In the genomic region with DNA sequence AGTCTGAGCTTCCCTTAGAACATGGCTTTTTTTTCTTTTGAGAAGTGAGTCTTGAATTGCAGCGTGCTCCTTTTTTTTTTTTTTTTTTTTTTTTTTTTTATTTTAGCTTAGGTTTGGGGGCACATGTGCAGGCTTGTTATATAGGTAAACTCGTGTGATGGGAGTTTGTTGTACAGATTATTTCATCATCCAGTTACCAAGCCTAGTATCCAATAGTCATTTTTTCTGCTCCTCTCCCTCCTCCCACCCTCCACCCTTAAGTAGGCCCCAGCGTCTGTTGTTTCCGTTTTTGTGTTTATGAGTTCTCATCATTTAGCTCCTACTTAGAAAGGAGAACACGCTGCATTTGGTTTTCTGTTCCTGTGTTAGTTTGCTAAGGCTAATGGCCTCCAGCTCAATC, we compare ENCODE assay signal across 27 cellular contexts.
DNase-seq lines count a peak whose midpoint lies in the region; ATAC-seq, FAIRE-seq and TF ChIP-seq lines count a peak whose summit lies in the region.
"Had no signal": no experiment of that assay in that cellular context is flagged by ENCODE, and none has a peak within 500 bp of the region (broad histone marks: within the 10 kb centered on the region; RNA-seq: fewer than 3 reads in every experiment).

No MANE protein-coding gene starts in this region.

- in situ Hi-C loops in K562 (cut with MboI), result loop anchor here (10.0 kb wide), 2 partner anchors 315 to 665 kb away; no protein-coding TSS in a partner anchor

- peak overlapping the region; percentile 3 for H3K27ac Mint-ChIP-seq in stimulated activated naive CD8-positive, alpha-beta T cell treated with anti-CD3 and anti-CD28 coated beads, Interleukin-15, Interleukin-2, amounts not matched to agents 100 ng/mL and 50 ng/mL, for 24 hours
- H3K27ac Mint-ChIP-seq: CD14-positive monocyte; CD8-positive, alpha-beta memory T cell had no signal

- no peak overlapping the region for H3K4me2 ChIP-seq in K562 (ENCODE audit: insufficient read depth, low read length)

- BruUV-seq in K562 (replicated peaks; lab: Mats Ljungman, UMichigan), result no TSS peak

- TF ChIP-seq RAD21 in K562 (CRISPR knock-in tag; conservative IDR thresholded peaks at IDR 0.05 in 1 of 2, IDR thresholded peaks at IDR 0.05 in 1 of 2), result no peak

- no peaks in the 10 kb centered on the region for H4K20me1 ChIP-seq in K562 (replicated peaks; ENCODE audit: control insufficient read depth, insufficient read depth, low read length)

- H3K9ac ChIP-seq in K562 (ENCODE audit: insufficient read depth in 1 of 2, low read depth in 2 of 2, low read length in 2 of 2), result no peak overlapping the region

- no peaks in the 10 kb centered on the region for H3K9me1 ChIP-seq in K562 (ENCODE audit: control insufficient read depth, insufficient read depth, low read length)

- intact Hi-C loops in K562 (cut with micrococcal nuclease), result no loop called here

- no peaks in the 10 kb centered on the region for H3K79me2 ChIP-seq in K562 (ENCODE audit: control insufficient read depth, insufficient read depth, low read length)

- ATAC-seq in stimulated activated naive CD8-positive, alpha-beta T cell treated with anti-CD3 and anti-CD28 coated beads, Interleukin-15, Interleukin-2, amounts not matched to agents 100 U/mL and 50 U/mL, for 24 hours, result no peak
- ATAC-seq in K562 (peak; percentile 37; the same call in 2 of the 3 replicates), HG03520 (IDR thresholded peaks at IDR 0.05; ENCODE audit: unreplicated experiment) (no peak)
- ATAC-seq: GM12878, HepG2, PC-3 had no signal

- no peaks in the 10 kb centered on the region for H3K27me3 ChIP-seq in K562 (ENCODE audit: control insufficient read depth in 2 of 2, insufficient read depth in 2 of 2, low read length in 2 of 2)
- H3K27me3 ChIP-seq: BE2C, SJSA1 had no signal

- TF ChIP-seq CTCF in K562 (IDR thresholded peaks at IDR 0.05 in 2 of 3, conservative IDR thresholded peaks at IDR 0.05 in 1 of 3; ENCODE audit: insufficient read depth in 2 of 3, low read depth in 1 of 3, low read length in 3 of 3) (no peak), fibroblast of villous mesenchyme (IDR thresholded peaks at IDR 0.05; ENCODE audit: insufficient read depth, low read depth, low read length) (no peak)

- no peak overlapping the region for H3K27ac ChIP-seq in K562 (ENCODE audit: extremely low read depth, low read depth, low read length)
- H3K27ac ChIP-seq: 22Rv1, SJSA1 had no signal

- H3K4me3 ChIP-seq in K562, result no peak overlapping the region
- H3K4me3 ChIP-seq in fibroblast of villous mesenchyme (ENCODE audit: low read depth, low read length), result no peak overlapping the region
- H3K4me3 ChIP-seq: GM12878, SJSA1 had no signal

- WGBS in K562 (ENCODE audit: insufficient coverage, low coverage, missing lambda C conversion rate), result 25% methylated on average over 4 of the region's 5 CpGs

- CTCF ChIA-PET in K562 (lab: Yijun Ruan, JAX; ENCODE audit: low intra/inter-chr PET ratio), result no interaction called here

- H3K4me1 Mint-ChIP-seq in stimulated activated naive CD8-positive, alpha-beta T cell treated with anti-CD3 and anti-CD28 coated beads, Interleukin-15, Interleukin-2, amounts not matched to agents 100 ng/mL and 50 ng/mL, for 24 hours (ENCODE audit: low read depth), result no peaks in the 10 kb centered on the region
- H3K4me1 Mint-ChIP-seq: CD14-positive monocyte; CD8-positive, alpha-beta memory T cell had no signal

- DNase-seq in stimulated activated naive CD8-positive, alpha-beta T cell treated with anti-CD3 and anti-CD28 coated beads, Interleukin-15, Interleukin-2, amounts not matched to agents 100 U/mL and 50 U/mL, for 24 hours, result no peak
- DNase-seq in K562 (ENCODE audit: extremely low read depth in 1 of 4, low spot score in 3 of 4) (no peak), fibroblast of villous mesenchyme (ENCODE audit: low read depth) (peak; percentile 25), SHP77 treated with DMSO at 0.1 percent for 48 hours (lab: John Stamatoyannopoulos, UW) (no peak), SKM-1 treated with dmso at 0.1 percent for 144 hours (lab: John Stamatoyannopoulos, UW; ENCODE audit: unreplicated experiment) (no peak), SIG-M5 (lab: John Stamatoyannopoulos, UW) (no peak)
- DNase-seq: BE2C; CD8-positive, alpha-beta memory T cell; DMS 273 treated with DMSO at 0.1 percent for 48 hours; DMS79; EL; GDM1; H7; Kasumi-1; NCI-H1092 treated with DMSO at 0.1 percent for 48 hours; NCI-H1436; NCI-H187; NCI-H2227 treated with DMSO at 0.1 percent for 48 hours; NK-92 treated with Interleukin-12 subunit alpha and Interleukin-12 subunit beta, amount 100 ng/mL, for 24 hours; PC-3 had no signal

- H3K36me3 ChIP-seq in K562 (ENCODE audit: control insufficient read depth, insufficient read depth, low read length), result no peaks in the 10 kb centered on the region
- H3K36me3 ChIP-seq: BE2C, SJSA1 had no signal

- H3K4me1 ChIP-seq in K562 (replicated peaks in 1 of 2; ENCODE audit: control insufficient read depth in 2 of 2, insufficient read depth in 2 of 2, low read length in 2 of 2), result peaks cover 0 to 4% of the 10 kb centered on the region in 2 experiments; a peak in 2 of 5 replicates
- H3K4me1 ChIP-seq: BE2C, SJSA1 had no signal

- H2AFZ ChIP-seq in K562 (ENCODE audit: low read depth, low read length), result peak overlapping the region; percentile 41; the same call in 1 of the 2 replicates

- no peak overlapping the region for H3K4me3 Mint-ChIP-seq in stimulated activated naive CD8-positive, alpha-beta T cell treated with anti-CD3 and anti-CD28 coated beads, Interleukin-15, Interleukin-2, amounts not matched to agents 100 ng/mL and 50 ng/mL, for 24 hours
- H3K4me3 Mint-ChIP-seq: CD14-positive monocyte; CD8-positive, alpha-beta memory T cell had no signal

- no peaks in the 10 kb centered on the region for H3K36me3 Mint-ChIP-seq in stimulated activated naive CD8-positive, alpha-beta T cell treated with anti-CD3 and anti-CD28 coated beads, Interleukin-15, Interleukin-2, amounts not matched to agents 100 ng/mL and 50 ng/mL, for 24 hours (ENCODE audit: low read depth)
- H3K36me3 Mint-ChIP-seq: CD14-positive monocyte had no signal

- no peaks in the 10 kb centered on the region for H3K27me3 Mint-ChIP-seq in stimulated activated naive CD8-positive, alpha-beta T cell treated with anti-CD3 and anti-CD28 coated beads, Interleukin-15, Interleukin-2, amounts not matched to agents 100 ng/mL and 50 ng/mL, for 24 hours

- TF ChIP-seq EP300 in K562 (IDR thresholded peaks at IDR 0.05; ENCODE audit: low read length), result no peak

- no peak for FAIRE-seq in K562 (lab: Jason Lieb, UNC)
- FAIRE-seq: GM12878, HepG2 had no signal

- H3K9me3 ChIP-seq in K562 (replicated peaks; ENCODE audit: control insufficient read depth, insufficient read depth, low read depth, low read length), result no peaks in the 10 kb centered on the region
- H3K9me3 ChIP-seq: BE2C, SJSA1 had no signal

- H3K9me3 Mint-ChIP-seq in stimulated activated naive CD8-positive, alpha-beta T cell treated with anti-CD3 and anti-CD28 coated beads, Interleukin-15, Interleukin-2, amounts not matched to agents 100 ng/mL and 50 ng/mL, for 24 hours, result peaks cover 7% of the 10 kb centered on the region

- no peak for TF ChIP-seq POLR2A in K562 (conservative IDR thresholded peaks at IDR 0.05)

- POLR2A ChIA-PET in K562 (lab: Yijun Ruan, JAX), result no interaction called here

TF ChIP-seq in K562, 482 proteins besides CTCF, POLR2A, EP300 and RAD21 (continues in another document):
- TF ChIP-seq ETV6 (IDR thresholded peaks at IDR 0.05; ENCODE audit: borderline replicate concordance in 1 of 2, low read depth in 2 of 2, low read length in 1 of 2) (no peak), ETV6 (CRISPR knock-in tag; IDR thresholded peaks at IDR 0.05; ENCODE audit: borderline replicate concordance) (no peak), ZNF384 (IDR thresholded peaks at IDR 0.05; ENCODE audit: low read depth, low read length) (peak; percentile 55; the same call in 1 of the 2 replicates), CREM (IDR thresholded peaks at IDR 0.05; ENCODE audit: low read depth) (no peak), TAF15 (IDR thresholded peaks at IDR 0.05; ENCODE audit: low read depth, low read length) (no peak), ZNF263 (CRISPR knock-in tag; IDR thresholded peaks at IDR 0.05; ENCODE audit: borderline replicate concordance) (peak; percentile 65; the same call in 1 of the 2 replicates), GABPA (tag; conservative IDR thresholded peaks at IDR 0.05; ENCODE audit: low read depth) (peak; percentile 30; the same call in 1 of the 2 replicates)
- TF ChIP-seq, protein P1, sequence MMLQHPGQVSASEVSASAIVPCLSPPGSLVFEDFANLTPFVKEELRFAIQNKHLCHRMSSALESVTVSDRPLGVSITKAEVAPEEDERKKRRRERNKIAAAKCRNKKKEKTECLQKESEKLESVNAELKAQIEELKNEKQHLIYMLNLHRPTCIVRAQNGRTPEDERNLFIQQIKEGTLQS (IDR thresholded peaks at IDR 0.05), result peak; percentile 59; the same call in 1 of the 2 replicates
- TF ChIP-seq, protein P1 (CRISPR knock-in tag; conservative IDR thresholded peaks at IDR 0.05), result no peak
- TF ChIP-seq, protein P2, sequence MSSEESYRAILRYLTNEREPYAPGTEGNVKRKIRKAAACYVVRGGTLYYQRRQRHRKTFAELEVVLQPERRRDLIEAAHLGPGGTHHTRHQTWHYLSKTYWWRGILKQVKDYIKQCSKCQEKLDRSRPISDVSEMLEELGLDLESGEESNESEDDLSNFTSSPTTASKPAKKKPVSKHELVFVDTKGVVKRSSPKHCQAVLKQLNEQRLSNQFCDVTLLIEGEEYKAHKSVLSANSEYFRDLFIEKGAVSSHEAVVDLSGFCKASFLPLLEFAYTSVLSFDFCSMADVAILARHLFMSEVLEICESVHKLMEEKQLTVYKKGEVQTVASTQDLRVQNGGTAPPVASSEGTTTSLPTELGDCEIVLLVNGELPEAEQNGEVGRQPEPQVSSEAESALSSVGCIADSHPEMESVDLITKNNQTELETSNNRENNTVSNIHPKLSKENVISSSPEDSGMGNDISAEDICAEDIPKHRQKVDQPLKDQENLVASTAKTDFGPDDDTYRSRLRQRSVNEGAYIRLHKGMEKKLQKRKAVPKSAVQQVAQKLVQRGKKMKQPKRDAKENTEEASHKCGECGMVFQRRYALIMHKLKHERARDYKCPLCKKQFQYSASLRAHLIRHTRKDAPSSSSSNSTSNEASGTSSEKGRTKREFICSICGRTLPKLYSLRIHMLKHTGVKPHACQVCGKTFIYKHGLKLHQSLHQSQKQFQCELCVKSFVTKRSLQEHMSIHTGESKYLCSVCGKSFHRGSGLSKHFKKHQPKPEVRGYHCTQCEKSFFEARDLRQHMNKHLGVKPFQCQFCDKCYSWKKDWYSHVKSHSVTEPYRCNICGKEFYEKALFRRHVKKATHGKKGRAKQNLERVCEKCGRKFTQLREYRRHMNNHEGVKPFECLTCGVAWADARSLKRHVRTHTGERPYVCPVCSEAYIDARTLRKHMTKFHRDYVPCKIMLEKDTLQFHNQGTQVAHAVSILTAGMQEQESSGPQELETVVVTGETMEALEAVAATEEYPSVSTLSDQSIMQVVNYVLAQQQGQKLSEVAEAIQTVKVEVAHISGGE (CRISPR knock-in tag; IDR thresholded peaks at IDR 0.05), result 0 out of 6 replicates have a peak, but pooled peaks of 1 of the 3 experiments have one; percentile 38
